19 cellular contexts compared by ENCODE assay signal in genomic region chr10:123509338-123509737, GRCh38.
A peak's percentile ranks its signal among the peaks of the same experiment; 100 is the strongest.
DNase-seq lines count a peak whose midpoint lies in the region; ATAC-seq lines count a peak whose summit lies in the region.
"Had no signal": no experiment of that assay in that cellular context is flagged by ENCODE, and none has a peak within 500 bp of the region (broad histone marks: within the 10 kb centered on the region; RNA-seq: fewer than 3 reads in every experiment).

No MANE protein-coding gene starts in this region.

- no peaks in the 10 kb centered on the region for H4K20me1 ChIP-seq in BLaER1
- H4K20me1 ChIP-seq: BLaER1 treated with 17β-estradiol and CSF1 and Interleukin-3, amounts not matched to agents 10 nM and 100 nM had no signal

- H4K5ac ChIP-seq in mesendoderm (ENCODE audit: low read length), result no peak overlapping the region

- no peak overlapping the region for H4K8ac ChIP-seq in mesendoderm (ENCODE audit: low read depth, low read length)

- H3K36me3 ChIP-seq in BLaER1, result no peaks in the 10 kb centered on the region
- no peaks in the 10 kb centered on the region for H3K36me3 ChIP-seq in mesendoderm (ENCODE audit: control insufficient read depth, insufficient read depth, low read length)
- H3K36me3 ChIP-seq: BLaER1 treated with 17β-estradiol and CSF1 and Interleukin-3, amounts not matched to agents 10 nM and 100 nM had no signal

- no CpG with 5 or more reads among the region's 2 CpGs for WGBS in mesendoderm (ENCODE audit: extremely low coverage, insufficient coverage, low lambda C conversion rate)

- no peak overlapping the region for H2BK5ac ChIP-seq in mesendoderm (ENCODE audit: low read length)

- H3K4me3 Mint-ChIP-seq in activated T-helper 17 cell treated with anti-CD3 and anti-CD28 coated beads, Interleukin-2, amount 50 U/mL, for 72 hours, result no peak overlapping the region
- H3K4me3 Mint-ChIP-seq: B cell; CD14-positive monocyte; CD4-positive, alpha-beta T cell; CD8-positive, alpha-beta memory T cell had no signal

- H3K56ac ChIP-seq in mesendoderm (ENCODE audit: low read length), result no peak overlapping the region

- peak overlapping the region; percentile 34 for H2AK5ac ChIP-seq in mesendoderm (ENCODE audit: low read length)

- peaks cover 15% of the 10 kb centered on the region for H3K9me3 ChIP-seq in BLaER1

- no peaks in the 10 kb centered on the region for H3K4me1 Mint-ChIP-seq in activated T-helper 17 cell treated with anti-CD3 and anti-CD28 coated beads, Interleukin-2, amount 50 U/mL, for 72 hours
- H3K4me1 Mint-ChIP-seq: CD14-positive monocyte; CD8-positive, alpha-beta memory T cell had no signal

- DNase-seq in mesendoderm, result no peak
- no peak for DNase-seq in T1000 (lab: John Stamatoyannopoulos, UW)
- no peak for DNase-seq in AML-193 (lab: John Stamatoyannopoulos, UW)
- DNase-seq: CD4-positive, alpha-beta T cell; CD8-positive, alpha-beta memory T cell; DMS 273 treated with DMSO at 0.1 percent for 48 hours; DMS79; EL; GDM1; GOT3; H7; HCEC 1CT had no signal

- H3K27ac ChIP-seq in BLaER1 (peak overlapping the region; percentile 77; the same call in 1 of the 2 replicates), mesendoderm (ENCODE audit: low read depth, low read length) (no peak overlapping the region)
- H3K27ac ChIP-seq: BLaER1 treated with 17β-estradiol and CSF1 and Interleukin-3, amounts not matched to agents 10 nM and 100 nM had no signal

- H3K4me2 ChIP-seq in BLaER1, result peak overlapping the region; percentile 6; the same call in 1 of the 2 replicates
- no peak overlapping the region for H3K4me2 ChIP-seq in mesendoderm (ENCODE audit: low read length)

- H3K36me3 Mint-ChIP-seq in activated T-helper 17 cell treated with anti-CD3 and anti-CD28 coated beads, Interleukin-2, amount 50 U/mL, for 72 hours (ENCODE audit: low read depth), result no peaks in the 10 kb centered on the region
- H3K36me3 Mint-ChIP-seq: CD14-positive monocyte; CD8-positive, alpha-beta memory T cell had no signal

- peak overlapping the region; percentile 9 for H3K27ac Mint-ChIP-seq in activated T-helper 17 cell treated with anti-CD3 and anti-CD28 coated beads, Interleukin-2, amount 50 U/mL, for 72 hours
- H3K27ac Mint-ChIP-seq: B cell; CD4-positive, alpha-beta T cell; CD8-positive, alpha-beta memory T cell had no signal

- no peak overlapping the region for H2BK15ac ChIP-seq in mesendoderm (replicated peaks; ENCODE audit: low read depth)

- H3K4me1 ChIP-seq in BLaER1 (peaks cover 69% of the 10 kb centered on the region), mesendoderm (ENCODE audit: control insufficient read depth, low read depth, low read length) (peaks cover 3% of the 10 kb centered on the region)

- no peak for ATAC-seq in activated T-helper 17 cell treated with anti-CD3 and anti-CD28 coated beads, Interleukin-2, amount 50 U/mL, for 72 hours (replicated peaks)
- ATAC-seq in GM19397 (IDR thresholded peaks at IDR 0.05; ENCODE audit: unreplicated experiment), result no peak
- ATAC-seq: GM12878 had no signal

- no peak overlapping the region for H3K18ac ChIP-seq in mesendoderm (ENCODE audit: low read length)

- no peak overlapping the region for H3K4me3 ChIP-seq in BLaER1
- H3K4me3 ChIP-seq in mesendoderm (ENCODE audit: low read length), result no peak overlapping the region
- H3K4me3 ChIP-seq: BLaER1 treated with 17β-estradiol and CSF1 and Interleukin-3, amounts not matched to agents 10 nM and 100 nM; GM12878 had no signal

- no peaks in the 10 kb centered on the region for H3K27me3 ChIP-seq in BLaER1
- no peaks in the 10 kb centered on the region for H3K27me3 ChIP-seq in mesendoderm (ENCODE audit: insufficient read depth, low read length, poor library complexity)
- H3K27me3 ChIP-seq: BLaER1 treated with 17β-estradiol and CSF1 and Interleukin-3, amounts not matched to agents 10 nM and 100 nM had no signal

- no peaks in the 10 kb centered on the region for H3K79me2 ChIP-seq in mesendoderm (ENCODE audit: control insufficient read depth, insufficient read depth, low read length)

- no peaks in the 10 kb centered on the region for H3K27me3 Mint-ChIP-seq in activated T-helper 17 cell treated with anti-CD3 and anti-CD28 coated beads, Interleukin-2, amount 50 U/mL, for 72 hours
- H3K27me3 Mint-ChIP-seq: B cell had no signal

- no peak overlapping the region for H2BK120ac ChIP-seq in mesendoderm (ENCODE audit: low read depth, low read length)

- no peak overlapping the region for H3K4ac ChIP-seq in mesendoderm (ENCODE audit: low read depth, low read length)

- no peak overlapping the region for H3K9ac ChIP-seq in BLaER1
- no peak overlapping the region for H3K9ac ChIP-seq in mesendoderm (ENCODE audit: low read length)
- H3K9ac ChIP-seq: BLaER1 treated with 17β-estradiol and CSF1 and Interleukin-3, amounts not matched to agents 10 nM and 100 nM had no signal

- H3K23ac ChIP-seq in mesendoderm (ENCODE audit: low read length), result no peak overlapping the region

- H3K9me3 Mint-ChIP-seq in activated T-helper 17 cell treated with anti-CD3 and anti-CD28 coated beads, Interleukin-2, amount 50 U/mL, for 72 hours, result no peaks in the 10 kb centered on the region
- H3K9me3 Mint-ChIP-seq: CD4-positive, alpha-beta T cell; CD8-positive, alpha-beta memory T cell had no signal

- H3K79me1 ChIP-seq in mesendoderm (ENCODE audit: low read length), result no peaks in the 10 kb centered on the region
